Comparison of ENCODE assay signal across 1 cellular context in the genomic region with DNA sequence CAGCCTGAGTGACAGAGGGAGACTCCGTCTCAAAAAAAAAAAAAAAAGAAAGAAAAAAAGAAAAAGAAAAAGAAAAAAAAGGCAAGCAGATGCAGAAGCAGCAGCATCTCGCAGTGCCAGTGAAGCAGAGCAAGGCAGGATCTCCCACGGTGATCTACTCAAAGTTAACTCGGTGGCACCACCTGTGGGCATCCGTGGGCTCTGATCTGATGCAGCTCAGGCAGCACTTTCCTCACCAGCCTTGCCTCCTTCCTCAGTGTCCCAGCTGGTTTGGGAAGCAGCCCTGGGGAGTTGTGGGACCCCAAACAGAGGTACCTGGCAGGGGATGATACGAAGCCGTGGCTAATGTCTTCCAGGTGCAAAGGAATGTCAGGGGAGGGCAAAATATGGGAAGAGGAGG.
TF ChIP-seq lines count a peak whose summit lies in the region.

No MANE protein-coding gene starts in this region.

TF ChIP-seq in GM23338, 12 proteins besides CTCF, POLR2A, EP300 and RAD21 (continued from another document):
- TF ChIP-seq ZNF114 (CRISPR knock-in tag; IDR thresholded peaks at IDR 0.05) (no peak), ZNF462 (CRISPR knock-in tag; IDR thresholded peaks at IDR 0.05) (no peak), JUNB (IDR thresholded peaks at IDR 0.05; ENCODE audit: unreplicated experiment) (no peak), POLR2AphosphoS5 (IDR thresholded peaks at IDR 0.05; ENCODE audit: low read depth) (no peak)
